ENCODE assay signal across 7 cellular contexts in the genomic region with DNA sequence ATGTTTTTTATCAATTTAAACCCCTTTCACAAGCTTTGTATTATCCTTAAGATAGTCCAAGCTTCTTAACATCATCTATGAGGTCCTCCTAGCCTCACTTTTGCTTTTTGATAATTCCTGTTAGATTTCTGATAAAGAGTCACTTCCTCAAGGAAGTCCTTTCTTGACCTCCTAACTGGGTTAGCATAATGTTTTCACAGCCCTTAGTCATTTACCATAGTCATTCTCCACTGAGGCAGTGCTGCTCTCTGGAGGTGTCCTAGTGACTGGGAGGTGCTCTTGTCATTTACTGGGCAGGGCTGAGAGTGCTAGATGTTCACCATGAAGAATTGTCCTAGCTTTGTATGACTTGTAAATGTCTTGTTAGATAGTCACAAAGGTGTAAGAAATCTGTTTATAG. TPM values are rescaled to one million over a fixed set of nuclear protein-coding genes. Genes with fewer than 3 reads are reported as not detected.
DNase-seq lines count a peak whose midpoint lies in the region; ATAC-seq, FAIRE-seq and TF ChIP-seq lines count a peak whose summit lies in the region.

No MANE protein-coding gene starts in this region.

- H3K9me3 Mint-ChIP-seq in progenitor cell of endocrine pancreas (ENCODE audit: low read depth): no peaks in the 10 kb centered on the region
- no peaks in the 10 kb centered on the region for H3K9me3 Mint-ChIP-seq in CD4-positive, alpha-beta T cell

- H3K27ac ChIP-seq in endothelial cell of umbilical vein (ENCODE audit: insufficient read depth, low read depth, low read length) (peak overlapping the region; percentile 95), thyroid gland (peak overlapping the region in 1 of 3 donors; percentile 4)
- H3K27ac ChIP-seq in CD4-positive, alpha-beta T cell (ENCODE audit: low read depth, low read length): no peak overlapping the region

- H3K4me3 ChIP-seq in endothelial cell of umbilical vein (replicated peaks in 1 of 3; ENCODE audit: insufficient read depth in 1 of 3, low read depth in 1 of 3, low read length in 3 of 3): peak overlapping the region in 1 of 3 experiments; percentile 25
- H3K4me3 ChIP-seq in thyroid gland (replicated peaks in 1 of 3): no peak overlapping the region

- H3K9me1 ChIP-seq in endothelial cell of umbilical vein (replicated peaks; ENCODE audit: control insufficient read depth, extremely low read depth, insufficient read depth, low read length): no peaks in the 10 kb centered on the region

- TF ChIP-seq POLR2A in H54 (IDR thresholded peaks at IDR 0.05; ENCODE audit: low read depth, low read length) (no peak), endothelial cell of umbilical vein (IDR thresholded peaks at IDR 0.05; ENCODE audit: low read depth, low read length) (no peak), thyroid gland (IDR thresholded peaks at IDR 0.05) (no peak)

- no peaks in the 10 kb centered on the region for H3K27me3 Mint-ChIP-seq in progenitor cell of endocrine pancreas
- H3K27me3 Mint-ChIP-seq in CD4-positive, alpha-beta T cell: no peaks in the 10 kb centered on the region

- H3K36me3 ChIP-seq in endothelial cell of umbilical vein (ENCODE audit: control insufficient read depth in 2 of 2, extremely low read depth in 1 of 2, insufficient read depth in 2 of 2, low read length in 2 of 2) (no peaks in the 10 kb centered on the region), thyroid gland (no peaks in the 10 kb centered on the region)

- no peak overlapping the region for H3K4me3 Mint-ChIP-seq in progenitor cell of endocrine pancreas (ENCODE audit: low read depth)
- no peak overlapping the region for H3K4me3 Mint-ChIP-seq in CD4-positive, alpha-beta T cell

- BruUV-seq in endothelial cell of umbilical vein (replicated peaks; lab: Mats Ljungman, UMichigan): no TSS peak

- H3K4me1 Mint-ChIP-seq in progenitor cell of endocrine pancreas (ENCODE audit: low read depth): peaks cover 14% of the 10 kb centered on the region
- H3K4me1 Mint-ChIP-seq in CD4-positive, alpha-beta T cell (ENCODE audit: low read depth): peaks cover 42% of the 10 kb centered on the region

- FAIRE-seq in H54 (lab: Jason Lieb, UNC) (peak; percentile 99), endothelial cell of umbilical vein (lab: Jason Lieb, UNC) (peak; percentile 86)

- no peaks in the 10 kb centered on the region for H4K20me1 ChIP-seq in endothelial cell of umbilical vein (replicated peaks; ENCODE audit: control insufficient read depth, extremely low read depth, insufficient read depth, low read length)

- H3K27me3 ChIP-seq in endothelial cell of umbilical vein (ENCODE audit: control insufficient read depth in 2 of 2, insufficient read depth in 2 of 2, low read length in 2 of 2): no peaks in the 10 kb centered on the region
- H3K27me3 ChIP-seq in thyroid gland: no peaks in the 10 kb centered on the region
- H3K27me3 ChIP-seq in CD4-positive, alpha-beta T cell (ENCODE audit: control insufficient read depth, insufficient read depth, low read length): no peaks in the 10 kb centered on the region

- H3K4me1 ChIP-seq in endothelial cell of umbilical vein (ENCODE audit: control insufficient read depth, extremely low read depth, insufficient read depth, low read length) (peaks cover 70% of the 10 kb centered on the region), thyroid gland (peaks cover 71 to 80% of the 10 kb centered on the region in 2 donors)

- H2AFZ ChIP-seq in endothelial cell of umbilical vein (ENCODE audit: low read depth, low read length): no peak overlapping the region

- no peaks in the 10 kb centered on the region for H3K36me3 Mint-ChIP-seq in progenitor cell of endocrine pancreas (ENCODE audit: insufficient read depth)
- H3K36me3 Mint-ChIP-seq in CD4-positive, alpha-beta T cell (ENCODE audit: low read depth): peaks cover 1% of the 10 kb centered on the region

- peak overlapping the region; percentile 70 for H3K9ac ChIP-seq in endothelial cell of umbilical vein (replicated peaks; ENCODE audit: extremely low read depth, insufficient read depth, low read length)

- DNase-seq in H54 (ENCODE audit: insufficient read length, low spot score) (peak; percentile 31), NOMO-1 (lab: John Stamatoyannopoulos, UW; ENCODE audit: unreplicated experiment in 2 of 2) (peak; percentile 56 to 71), endothelial cell of umbilical vein (ENCODE audit: low read depth, low spot score) (peak; percentile 92), progenitor cell of endocrine pancreas (ENCODE audit: low spot score, unreplicated experiment) (no peak), thyroid gland (no peak)
- DNase-seq in CD4-positive, alpha-beta T cell: no peak

- POLR2A ChIA-PET in endothelial cell of umbilical vein (lab: Charles Lee): interaction anchor here (0.8 to 1.6 kb wide), 3 partner anchors 24 to 287 kb away, joined by 3 to 4 read pairs (median 4); no protein-coding TSS in a partner anchor
- POLR2A ChIA-PET in CD4-positive, alpha-beta T cell (lab: Charles Lee): interaction anchor here (1.4 kb wide), 1 partner anchor 25 kb away, joined by 7 read pairs; no protein-coding TSS in a partner anchor

- dilution Hi-C loops in endothelial cell of umbilical vein (cut with MboI; ENCODE audit: extremely low pct_ligation_motif_present, low sequenced_read_pairs): no loop called here

- TF ChIP-seq CTCF in endothelial cell of umbilical vein (IDR thresholded peaks at IDR 0.05; ENCODE audit: extremely low read depth in 1 of 2, insufficient read depth in 1 of 2, low read depth in 1 of 2, low read length in 2 of 2) (peak in 1 of 2 donors; percentile 11), progenitor cell of endocrine pancreas (IDR thresholded peaks at IDR 0.05; ENCODE audit: unreplicated experiment) (no peak), thyroid gland (IDR thresholded peaks at IDR 0.05) (no peak)
- TF ChIP-seq CTCF in CD4-positive, alpha-beta T cell (IDR thresholded peaks at IDR 0.05): no peak

- intact Hi-C loops in endothelial cell of umbilical vein (cut with micrococcal nuclease) (loop anchor here (1.0 to 10.0 kb wide), 7 partner anchors 21 to 598 kb away; no protein-coding TSS in a partner anchor), thyroid gland (cut with DNase I) (no loop called here)
- intact Hi-C loops in CD4-positive, alpha-beta T cell (cut with DNase I, micrococcal nuclease): loop anchor here in 1 of 2 experiments (10.0 kb wide), 2 partner anchors 112 to 538 kb away; a partner anchor contains a TSS

- peak overlapping the region; percentile 57 for H3K4me2 ChIP-seq in endothelial cell of umbilical vein (ENCODE audit: insufficient read depth, low read length)

- CTCF ChIA-PET in endothelial cell of umbilical vein (lab: Charles Lee): interaction anchor here (0.6 to 5.4 kb wide), 11 partner anchors 13 to 487 kb away, joined by 3 to 37 read pairs (median 3); a partner anchor contains a TSS
- CTCF ChIA-PET in CD4-positive, alpha-beta T cell (lab: Charles Lee): no interaction called here

- H3K79me2 ChIP-seq in endothelial cell of umbilical vein (ENCODE audit: control insufficient read depth, insufficient read depth, low read length): peaks cover 87% of the 10 kb centered on the region

- peak overlapping the region; percentile 9 for H3K27ac Mint-ChIP-seq in progenitor cell of endocrine pancreas
- H3K27ac Mint-ChIP-seq in CD4-positive, alpha-beta T cell: no peak overlapping the region

- no peak for ATAC-seq in CD4-positive, alpha-beta T cell (ENCODE audit: poor library complexity)
- no peak for ATAC-seq in HG03571 (IDR thresholded peaks at IDR 0.05; ENCODE audit: unreplicated experiment)

- H3K9me3 ChIP-seq in endothelial cell of umbilical vein (replicated peaks; ENCODE audit: control insufficient read depth, insufficient read depth, low read length) (no peaks in the 10 kb centered on the region), thyroid gland (no peaks in the 10 kb centered on the region)
- no peaks in the 10 kb centered on the region for H3K9me3 ChIP-seq in CD4-positive, alpha-beta T cell (ENCODE audit: control insufficient read depth, low read length)

TF ChIP-seq in endothelial cell of umbilical vein, 7 proteins besides CTCF, POLR2A, EP300 and RAD21:
- TF ChIP-seq MYC (IDR thresholded peaks at IDR 0.05; ENCODE audit: low read depth, low read length): no peak
- peak; percentile 62 for TF ChIP-seq POLR2AphosphoS5 (IDR thresholded peaks at IDR 0.05; ENCODE audit: insufficient read depth, low read depth, low read length)
- TF ChIP-seq FOS (IDR thresholded peaks at IDR 0.05; ENCODE audit: borderline replicate concordance, insufficient read depth, low read length): peak; percentile 77
- no peak for TF ChIP-seq EZH2 (IDR thresholded peaks at IDR 0.05; ENCODE audit: borderline replicate concordance, low read depth, low read length, severe bottlenecking)
- peak; percentile 93 for TF ChIP-seq GATA2 (IDR thresholded peaks at IDR 0.05; ENCODE audit: insufficient read depth, insufficient read length, low read depth, low read length)
- TF ChIP-seq, protein P1, sequence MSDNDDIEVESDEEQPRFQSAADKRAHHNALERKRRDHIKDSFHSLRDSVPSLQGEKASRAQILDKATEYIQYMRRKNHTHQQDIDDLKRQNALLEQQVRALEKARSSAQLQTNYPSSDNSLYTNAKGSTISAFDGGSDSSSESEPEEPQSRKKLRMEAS (IDR thresholded peaks at IDR 0.05; ENCODE audit: insufficient read depth, insufficient read length): no peak
- peak; percentile 68 for TF ChIP-seq JUN (IDR thresholded peaks at IDR 0.05; ENCODE audit: borderline replicate concordance, insufficient read depth, insufficient read length, low read depth)

RNA-seq across cellular contexts. Expression of a gene that starts 26.4 kb away (rescaled TPM):
- 242 and 298 TPM in 2 replicates for total RNA-seq in endothelial cell of umbilical vein
- 49.0 and 65.6 TPM in 2 replicates for polyA plus RNA-seq in endothelial cell of umbilical vein
- 71.0 and 79.5 TPM in 2 replicates for polyA plus RNA-seq in endothelial cell of umbilical vein (2011; cell fraction: cytosol; rRNA removed)
- 124 and 164 TPM in 2 replicates for polyA plus RNA-seq in endothelial cell of umbilical vein (2011; cell fraction: nucleus; rRNA removed)
- polyA plus RNA-seq in endothelial cell of umbilical vein (2012): 182 and 228 TPM in 2 replicates
- 356 and 415 TPM in 2 replicates for polyA minus RNA-seq in endothelial cell of umbilical vein
- polyA minus RNA-seq in endothelial cell of umbilical vein (2011; cell fraction: cytosol; rRNA and poly(A)+ RNA removed): 201 TPM
- 332 and 439 TPM in 2 replicates for polyA minus RNA-seq in endothelial cell of umbilical vein (2011; cell fraction: nucleus; rRNA and poly(A)+ RNA removed)
- total RNA-seq in progenitor cell of endocrine pancreas: 141 and 149 TPM in 2 replicates
- total RNA-seq in thyroid gland: 100 to 1,000 TPM; 122 to 319 (median 206) TPM
- total RNA-seq in CD4-positive, alpha-beta T cell: 10 to 100 TPM; 69.6 to 74.7 TPM

Comparison
In these comparisons a context has a peak if more than half of its experiments do, and no peak if none do; other contexts are left out.
1. DNase-seq: peak in H54 (single experiment), NOMO-1 (2 of 2) and endothelial cell of umbilical vein (single experiment); none in progenitor cell of endocrine pancreas (single experiment), thyroid gland (0 of 2) and CD4-positive, alpha-beta T cell (0 of 10).